ENCODE assay signal across 10 cellular contexts in the genomic region with DNA sequence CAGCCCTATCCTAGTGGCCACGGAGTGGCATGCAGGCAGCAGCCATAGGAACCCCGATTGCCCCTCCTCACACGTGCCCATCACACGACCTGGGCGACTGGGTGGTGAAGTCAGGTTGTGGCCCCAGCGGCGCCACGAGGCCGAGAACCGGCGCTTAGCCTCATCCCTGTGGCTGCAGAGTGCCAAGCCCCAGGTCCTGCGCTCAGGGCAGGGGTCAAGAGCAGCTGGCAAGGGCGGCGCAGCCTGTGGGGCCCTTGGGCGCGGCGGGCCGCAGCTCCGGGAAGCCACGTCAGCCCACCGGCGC.
DNase-seq lines count a peak whose midpoint lies in the region; ATAC-seq, FAIRE-seq and TF ChIP-seq lines count a peak whose summit lies in the region.
"Had no signal": no experiment of that assay in that cellular context is flagged by ENCODE, and none has a peak within 500 bp of the region (broad histone marks: within the 10 kb centered on the region; RNA-seq: fewer than 3 reads in every experiment).

No MANE protein-coding gene starts in this region.

- H3K4me1 Mint-ChIP-seq in activated B cell treated with CpG ODN at 0.5 μM for 24 hours = peaks cover 9% of the 10 kb centered on the region
- H3K4me1 Mint-ChIP-seq in activated CD8-positive, alpha-beta T cell treated with anti-CD3 and anti-CD28 coated beads for 36 hours (ENCODE audit: low read depth) = peaks cover 3% of the 10 kb centered on the region

- H3K27me3 ChIP-seq in cardiac muscle cell = peaks cover 38% of the 10 kb centered on the region
- no peaks in the 10 kb centered on the region for H3K27me3 ChIP-seq in HepG2 (ENCODE audit: control insufficient read depth in 1 of 2, insufficient read depth in 2 of 2, low read length in 2 of 2)
- H3K27me3 ChIP-seq in testis = no peaks in the 10 kb centered on the region

- no peaks in the 10 kb centered on the region for H3K9me3 ChIP-seq in cardiac muscle cell (ENCODE audit: low read depth)
- no peaks in the 10 kb centered on the region for H3K9me3 ChIP-seq in HepG2 (ENCODE audit: low read length)
- no peaks in the 10 kb centered on the region for H3K9me3 ChIP-seq in testis
- H3K9me3 ChIP-seq: thoracic aorta had no signal

- POLR2A ChIA-PET in activated B cell treated with CpG ODN at 0.5 μM for 24 hours (lab: Charles Lee) (interaction anchor here (1.1 to 1.3 kb wide), 2 partner anchors 11 to 95 kb away, joined by 3 to 5 read pairs; no protein-coding TSS in a partner anchor), HepG2 (lab: Yijun Ruan, JAX) (no interaction called here)
- POLR2A ChIA-PET in activated CD8-positive, alpha-beta T cell treated with anti-CD3 and anti-CD28 coated beads for 36 hours (lab: Charles Lee) = interaction anchor here (0.7 kb wide), 1 partner anchor 10 kb away, joined by 4 read pairs; no protein-coding TSS in a partner anchor

- H3K9ac ChIP-seq in HepG2 (ENCODE audit: insufficient read depth, low read depth, low read length) = no peak overlapping the region

- H3K4me3 Mint-ChIP-seq in activated B cell treated with CpG ODN at 0.5 μM for 24 hours = peak overlapping the region; percentile 56
- no peak overlapping the region for H3K4me3 Mint-ChIP-seq in activated CD8-positive, alpha-beta T cell treated with anti-CD3 and anti-CD28 coated beads for 36 hours

- no peak for TF ChIP-seq CTCF in cardiac muscle cell (IDR thresholded peaks at IDR 0.05; ENCODE audit: low read depth, low read length)
- no peak for TF ChIP-seq CTCF in activated B cell treated with CpG ODN at 0.5 μM for 24 hours (IDR thresholded peaks at IDR 0.05)
- TF ChIP-seq CTCF in HepG2 (CRISPR knock-in tag; IDR thresholded peaks at IDR 0.05) = no peak
- TF ChIP-seq CTCF in testis (IDR thresholded peaks at IDR 0.05) = no peak
- no peak for TF ChIP-seq CTCF in activated CD8-positive, alpha-beta T cell treated with anti-CD3 and anti-CD28 coated beads for 36 hours (IDR thresholded peaks at IDR 0.05)

- TF ChIP-seq RAD21 in HepG2 (CRISPR knock-in tag; IDR thresholded peaks at IDR 0.05) = no peak

- no peak overlapping the region for H3K4me2 ChIP-seq in HepG2 (ENCODE audit: low read depth, low read length)

- no peak overlapping the region for H2AFZ ChIP-seq in HepG2 (ENCODE audit: low read length)

- BruUV-seq in HepG2 (replicated peaks; lab: Mats Ljungman, UMichigan) = no TSS peak

- no peaks in the 10 kb centered on the region for H4K20me1 ChIP-seq in HepG2 (ENCODE audit: insufficient read depth, low read length)

- no peak for TF ChIP-seq EP300 in HepG2 (IDR thresholded peaks at IDR 0.05; ENCODE audit: low read depth in 2 of 2, low read length in 2 of 2)
- TF ChIP-seq EP300 in HepG2 (CRISPR knock-in tag; IDR thresholded peaks at IDR 0.05; ENCODE audit: borderline replicate concordance) = no peak

- WGBS in HepG2 (ENCODE audit: low lambda C conversion rate) = 86% methylated on average over 13 of the region's 22 CpGs
- WGBS in testis, 2 donors = 17% methylated on average over 16 of the region's 22 CpGs; no CpG with 5 or more reads in 1 of the 2 donors

- H3K79me2 ChIP-seq in HepG2 (ENCODE audit: insufficient read depth, low read length) = no peaks in the 10 kb centered on the region

- H3K4me1 ChIP-seq in cardiac muscle cell (ENCODE audit: low read depth) = no peaks in the 10 kb centered on the region
- H3K4me1 ChIP-seq in HepG2 (ENCODE audit: insufficient read depth, low read length) = no peaks in the 10 kb centered on the region
- no peaks in the 10 kb centered on the region for H3K4me1 ChIP-seq in testis

- H3K27me3 Mint-ChIP-seq in activated B cell treated with CpG ODN at 0.5 μM for 24 hours = peaks cover 5% of the 10 kb centered on the region
- H3K27me3 Mint-ChIP-seq in activated CD8-positive, alpha-beta T cell treated with anti-CD3 and anti-CD28 coated beads for 36 hours = peaks cover 23% of the 10 kb centered on the region

- H3K36me3 Mint-ChIP-seq in activated B cell treated with CpG ODN at 0.5 μM for 24 hours (ENCODE audit: low read depth) = no peaks in the 10 kb centered on the region
- H3K36me3 Mint-ChIP-seq in activated CD8-positive, alpha-beta T cell treated with anti-CD3 and anti-CD28 coated beads for 36 hours (ENCODE audit: low read depth) = peaks cover 2% of the 10 kb centered on the region

- DNase-seq in cardiac muscle cell (ENCODE audit: low read depth in 1 of 2, low spot score in 1 of 2) (no peak), left ventricle myocardium superior (no peak), activated B cell treated with CpG ODN at 0.5 μM for 24 hours (no peak), HepG2 (ENCODE audit: low spot score) (no peak), testis (no peak), dedifferentiated amniotic fluid mesenchymal stem cell (ENCODE audit: extremely low spot score) (no peak)
- DNase-seq in activated CD8-positive, alpha-beta T cell treated with anti-CD3 and anti-CD28 coated beads for 36 hours = no peak

- H3K36me3 ChIP-seq in cardiac muscle cell = no peaks in the 10 kb centered on the region
- H3K36me3 ChIP-seq in HepG2 (replicated peaks in 1 of 2; ENCODE audit: control insufficient read depth in 1 of 2, insufficient read depth in 2 of 2, low read length in 2 of 2) = no peaks in the 10 kb centered on the region
- no peaks in the 10 kb centered on the region for H3K36me3 ChIP-seq in testis (ENCODE audit: low read depth, missing control alignments)
- H3K36me3 ChIP-seq: thoracic aorta had no signal

- TF ChIP-seq POLR2A in HepG2 (IDR thresholded peaks at IDR 0.05; ENCODE audit: insufficient read depth in 1 of 2, low read depth in 2 of 2, low read length in 2 of 2) (no peak), testis (IDR thresholded peaks at IDR 0.05) (no peak)

- H3K9me3 Mint-ChIP-seq in activated B cell treated with CpG ODN at 0.5 μM for 24 hours = no peaks in the 10 kb centered on the region
- peaks cover 5% of the 10 kb centered on the region for H3K9me3 Mint-ChIP-seq in activated CD8-positive, alpha-beta T cell treated with anti-CD3 and anti-CD28 coated beads for 36 hours

- H3K4me3 ChIP-seq in cardiac muscle cell (peak overlapping the region; percentile 18), HepG2 (replicated peaks in 1 of 3; ENCODE audit: insufficient read depth in 1 of 3, low read depth in 2 of 3, low read length in 3 of 3) (no peak overlapping the region), testis (peak overlapping the region; percentile 55 to 70)

- no peak overlapping the region for H3K27ac ChIP-seq in cardiac muscle cell
- no peak overlapping the region for H3K27ac ChIP-seq in HepG2 (ENCODE audit: extremely low read length, insufficient read depth, low read length)
- no peak overlapping the region for H3K27ac ChIP-seq in testis
- H3K27ac ChIP-seq: thoracic aorta had no signal

- intact Hi-C loops in left ventricle myocardium superior (cut with micrococcal nuclease) = no loop called here
- intact Hi-C loops in activated B cell treated with CpG ODN at 0.5 μM for 24 hours (cut with micrococcal nuclease) = no loop called here
- intact Hi-C loops in HepG2 (cut with micrococcal nuclease; ENCODE audit: unreplicated experiment) = no loop called here
- intact Hi-C loops in testis (cut with DNase I; ENCODE audit: low total_unique reads) = no loop called here
- intact Hi-C loops in activated CD8-positive, alpha-beta T cell treated with anti-CD3 and anti-CD28 coated beads for 36 hours (cut with micrococcal nuclease) = no loop called here

- FAIRE-seq in HepG2 (lab: Jason Lieb, UNC) = no peak
- FAIRE-seq: A549 had no signal

- H3K27ac Mint-ChIP-seq in activated B cell treated with CpG ODN at 0.5 μM for 24 hours = no peak overlapping the region
- no peak overlapping the region for H3K27ac Mint-ChIP-seq in activated CD8-positive, alpha-beta T cell treated with anti-CD3 and anti-CD28 coated beads for 36 hours

- CTCF ChIA-PET in activated B cell treated with CpG ODN at 0.5 μM for 24 hours (lab: Charles Lee) = no interaction called here
- CTCF ChIA-PET in HepG2 (lab: Yijun Ruan, JAX; ENCODE audit: low intra/inter-chr PET ratio, low total read pairs) = no interaction called here
- CTCF ChIA-PET in activated CD8-positive, alpha-beta T cell treated with anti-CD3 and anti-CD28 coated beads for 36 hours (lab: Charles Lee) = no interaction called here

- ATAC-seq in left ventricle myocardium superior (no peak), activated B cell treated with CpG ODN at 0.5 μM for 24 hours (ENCODE audit: low read depth) (no peak), HepG2 (peak; percentile 23; the same call in 2 of the 3 replicates), HG02571 (IDR thresholded peaks at IDR 0.05; ENCODE audit: unreplicated experiment) (no peak)
- ATAC-seq in activated CD8-positive, alpha-beta T cell treated with anti-CD3 and anti-CD28 coated beads for 36 hours = no peak

- in situ Hi-C loops in HepG2 (cut with HindIII; ENCODE audit: extremely low pct_ligation_motif_present, low pct_unique_long_range_greater_than_20kb) = no loop called here

TF ChIP-seq in HepG2, 621 proteins besides CTCF, POLR2A, EP300 and RAD21 (continues in another document):
- TF ChIP-seq, protein P1, sequence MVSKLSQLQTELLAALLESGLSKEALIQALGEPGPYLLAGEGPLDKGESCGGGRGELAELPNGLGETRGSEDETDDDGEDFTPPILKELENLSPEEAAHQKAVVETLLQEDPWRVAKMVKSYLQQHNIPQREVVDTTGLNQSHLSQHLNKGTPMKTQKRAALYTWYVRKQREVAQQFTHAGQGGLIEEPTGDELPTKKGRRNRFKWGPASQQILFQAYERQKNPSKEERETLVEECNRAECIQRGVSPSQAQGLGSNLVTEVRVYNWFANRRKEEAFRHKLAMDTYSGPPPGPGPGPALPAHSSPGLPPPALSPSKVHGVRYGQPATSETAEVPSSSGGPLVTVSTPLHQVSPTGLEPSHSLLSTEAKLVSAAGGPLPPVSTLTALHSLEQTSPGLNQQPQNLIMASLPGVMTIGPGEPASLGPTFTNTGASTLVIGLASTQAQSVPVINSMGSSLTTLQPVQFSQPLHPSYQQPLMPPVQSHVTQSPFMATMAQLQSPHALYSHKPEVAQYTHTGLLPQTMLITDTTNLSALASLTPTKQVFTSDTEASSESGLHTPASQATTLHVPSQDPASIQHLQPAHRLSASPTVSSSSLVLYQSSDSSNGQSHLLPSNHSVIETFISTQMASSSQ (IDR thresholded peaks at IDR 0.05; ENCODE audit: low read depth) = no peak
- TF ChIP-seq, protein P1 (CRISPR knock-in tag; IDR thresholded peaks at IDR 0.05; ENCODE audit: borderline replicate concordance) = no peak
- no peak for TF ChIP-seq ELF4 (CRISPR knock-in tag; IDR thresholded peaks at IDR 0.05; ENCODE audit: borderline replicate concordance)

Comparison
In these comparisons a context has a peak if more than half of its experiments do, and no peak if none do; other contexts are left out.
1. H3K4me3 ChIP-seq: peak in cardiac muscle cell (single experiment) and testis (2 of 2); none in HepG2 (0 of 3).